Comparison of ENCODE assay signal across 15 cellular contexts in genomic region chr7:115127399-115128021, GRCh38.
"Had no signal": no experiment of that assay in that cellular context is flagged by ENCODE, and none has a peak within 500 bp of the region (broad histone marks: within the 10 kb centered on the region; RNA-seq: fewer than 3 reads in every experiment).

No MANE protein-coding gene starts in this region.

- DNase-seq: foreskin melanocyte; head of caudate nucleus; hippocampal formation; kidney glomerular epithelial cell; mucosa of descending colon; naive thymus-derived CD8-positive, alpha-beta T cell; right cardiac atrium; small intestine; stimulated activated CD4-positive, alpha-beta T cell treated with anti-CD3 and anti-CD28 coated beads, Interleukin-12 subunit alpha, Interleukin-12 subunit beta, amount 100 ng/mL, for 4 hours; stimulated activated naive CD4-positive, alpha-beta T cell; stomach; substantia nigra; transverse colon had no signal

- H3K36me3 ChIP-seq: neutrophil, stomach, thoracic aorta, transverse colon had no signal

- ATAC-seq: mucosa of descending colon; naive thymus-derived CD8-positive, alpha-beta T cell; right cardiac atrium had no signal

- H3K27ac ChIP-seq: neutrophil, stomach, thoracic aorta, transverse colon had no signal

- H3K4me3 ChIP-seq: mucosa of descending colon, stomach, thoracic aorta, transverse colon had no signal

- H3K9me3 ChIP-seq: mucosa of descending colon, neutrophil, stomach, thoracic aorta, transverse colon had no signal

- H3K27me3 ChIP-seq: neutrophil, stomach, transverse colon had no signal
